In genomic region chr1:158706096-158706495, GRCh38 we compare ENCODE assay signal across 37 cellular contexts. TPM values are rescaled to one million over a fixed set of nuclear protein-coding genes. Genes with fewer than 3 reads are reported as not detected.
"Had no signal": no experiment of that assay in that cellular context is flagged by ENCODE, and none has a peak within 500 bp of the region (broad histone marks: within the 10 kb centered on the region; RNA-seq: fewer than 3 reads in every experiment).

No MANE protein-coding gene starts in this region.

- H3K27me3 Mint-ChIP-seq: activated naive CD4-positive, alpha-beta T cell treated with anti-CD3 and anti-CD28 coated beads, Interleukin-2, amount 10 ng/mL, durations not matched to agents 7 days and 5 days; brain had no signal

- H3K27ac ChIP-seq: ascending aorta, cardiac muscle cell, VCaP had no signal

- H3K4me3 Mint-ChIP-seq: activated B cell treated with CpG ODN at 0.5 μM for 24 hours; activated CD4-positive, alpha-beta memory T cell treated with anti-CD3 and anti-CD28 coated beads, Interleukin-2, amount 10 ng/mL, durations not matched to agents 7 days and 5 days; activated CD4-positive, alpha-beta T cell treated with anti-CD3 and anti-CD28 coated beads, Interleukin-2, amount 10 ng/mL, durations not matched to agents 7 days and 5 days; activated CD8-positive, alpha-beta memory T cell treated with anti-CD3 and anti-CD28 coated beads, Interleukin-2, amount 10 ng/mL, durations not matched to agents 7 days and 5 days; activated CD8-positive, alpha-beta T cell treated with anti-CD3 and anti-CD28 coated beads, Interleukin-2, amount 10 ng/mL, durations not matched to agents 7 days and 5 days; activated naive CD4-positive, alpha-beta T cell treated with anti-CD3 and anti-CD28 coated beads, Interleukin-2, amount 10 ng/mL, durations not matched to agents 7 days and 5 days; activated naive CD4-positive, alpha-beta T cell treated with anti-CD3 and anti-CD28 coated beads, Interleukin-2, amount 50 U/mL, for 24 hours; activated naive CD8-positive, alpha-beta T cell; activated naive CD8-positive, alpha-beta T cell treated with anti-CD3 and anti-CD28 coated beads, Interleukin-2, amount 10 ng/mL, durations not matched to agents 7 days and 5 days; activated naive CD8-positive, alpha-beta T cell treated with anti-CD3 and anti-CD28 coated beads, Interleukin-2, amount 50 U/mL, for 24 hours; activated T-cell treated with anti-CD3 and anti-CD28 coated beads, Interleukin-2, amount 50 U/mL, for 24 hours; brain; central memory CD8-positive, alpha-beta T cell; T-cell; T-helper 2 cell treated with Interferon-gamma antibody and Interleukin-4, amounts not matched to agents 5 μg/mL and 100 μg/mL, for 36 hours had no signal

- H3K4me1 ChIP-seq: ascending aorta had no signal

- DNase-seq: activated B cell treated with CpG ODN at 0.5 μM for 24 hours; activated CD4-positive, alpha-beta memory T cell treated with anti-CD3 and anti-CD28 coated beads, Interleukin-2, amount 10 ng/mL, durations not matched to agents 7 days and 5 days; activated CD4-positive, alpha-beta T cell treated with anti-CD3 and anti-CD28 coated beads for 48 hours; activated CD4-positive, alpha-beta T cell treated with anti-CD3 and anti-CD28 coated beads, Interleukin-2, amount 10 ng/mL, durations not matched to agents 7 days and 5 days; activated CD4-positive, alpha-beta T cell treated with anti-CD3 and anti-CD28 coated beads, Interleukin-2, amount 50 U/mL, for 48 hours; activated CD4-positive, CD25-positive, alpha-beta regulatory T cell treated with anti-CD3 and anti-CD28 coated beads, Interleukin-2, amount 50 U/mL, for 72 hours; activated CD8-positive, alpha-beta memory T cell treated with anti-CD3 and anti-CD28 coated beads for 24 hours; activated CD8-positive, alpha-beta memory T cell treated with anti-CD3 and anti-CD28 coated beads, Interleukin-2, amount 10 ng/mL, durations not matched to agents 7 days and 5 days; activated CD8-positive, alpha-beta memory T cell treated with anti-CD3 and anti-CD28 coated beads, Interleukin-2, amount 50 U/mL, for 48 hours; activated CD8-positive, alpha-beta T cell treated with anti-CD3 and anti-CD28 coated beads, Interleukin-2, amount 10 ng/mL, durations not matched to agents 7 days and 5 days; activated effector memory CD4-positive, alpha-beta T cell treated with Interleukin-2 at 50 U/mL for 16 hours; activated gamma-delta T cell; activated naive CD4-positive, alpha-beta T cell treated with anti-CD3 and anti-CD28 coated beads, Interleukin-2, amount 10 ng/mL, durations not matched to agents 7 days and 5 days; activated naive CD4-positive, alpha-beta T cell treated with Interleukin-2 at 50 U/mL for 16 hours; activated naive CD8-positive, alpha-beta T cell treated with anti-CD3 and anti-CD28 coated beads, Interleukin-2, amount 10 ng/mL, durations not matched to agents 7 days and 5 days; activated naive CD8-positive, alpha-beta T cell treated with anti-CD3 and anti-CD28 coated beads, Interleukin-2, amount 50 U/mL, for 24 hours; activated T-cell treated with anti-CD3 and anti-CD28 coated beads, Interleukin-2, amount 50 U/mL, for 24 hours; activated T-cell treated with anti-CD3 and anti-CD28 coated beads, Interleukin-2, amount 50 U/mL, for 48 hours; amygdala; anterior cingulate cortex; cerebellar nuclear complex; T-cell; T-helper 2 cell; T-helper 9 cell had no signal

- H3K4me1 Mint-ChIP-seq: activated B cell treated with CpG ODN at 0.5 μM for 24 hours; activated CD4-positive, alpha-beta memory T cell treated with anti-CD3 and anti-CD28 coated beads, Interleukin-2, amount 10 ng/mL, durations not matched to agents 7 days and 5 days; activated CD4-positive, alpha-beta T cell treated with anti-CD3 and anti-CD28 coated beads, Interleukin-2, amount 10 ng/mL, durations not matched to agents 7 days and 5 days; activated CD8-positive, alpha-beta memory T cell treated with anti-CD3 and anti-CD28 coated beads, Interleukin-2, amount 10 ng/mL, durations not matched to agents 7 days and 5 days; activated naive CD4-positive, alpha-beta T cell treated with anti-CD3 and anti-CD28 coated beads, Interleukin-2, amount 10 ng/mL, durations not matched to agents 7 days and 5 days; activated naive CD4-positive, alpha-beta T cell treated with anti-CD3 and anti-CD28 coated beads, Interleukin-2, amount 50 U/mL, for 24 hours; activated naive CD8-positive, alpha-beta T cell treated with anti-CD3 and anti-CD28 coated beads, Interleukin-2, amount 10 ng/mL, durations not matched to agents 7 days and 5 days; activated naive CD8-positive, alpha-beta T cell treated with anti-CD3 and anti-CD28 coated beads, Interleukin-2, amount 50 U/mL, for 24 hours; brain; central memory CD8-positive, alpha-beta T cell; T-cell had no signal

- H3K36me3 ChIP-seq: ascending aorta, cardiac muscle cell had no signal

- H3K9me3 ChIP-seq: ascending aorta had no signal

- ATAC-seq: activated CD8-positive, alpha-beta memory T cell treated with anti-CD3 and anti-CD28 coated beads, Interleukin-2, amount 10 ng/mL, durations not matched to agents 7 days and 5 days; activated CD8-positive, alpha-beta T cell treated with anti-CD3 and anti-CD28 coated beads, Interleukin-2, amount 10 ng/mL, durations not matched to agents 7 days and 5 days; activated naive CD8-positive, alpha-beta T cell treated with anti-CD3 and anti-CD28 coated beads, Interleukin-2, amount 50 U/mL, for 24 hours; T-cell had no signal

- H3K4me3 ChIP-seq: ascending aorta, cardiac muscle cell had no signal

- H3K27ac Mint-ChIP-seq: activated B cell treated with CpG ODN at 0.5 μM for 24 hours; activated CD4-positive, alpha-beta memory T cell treated with anti-CD3 and anti-CD28 coated beads, Interleukin-2, amount 10 ng/mL, durations not matched to agents 7 days and 5 days; activated CD4-positive, alpha-beta T cell treated with anti-CD3 and anti-CD28 coated beads, Interleukin-2, amount 10 ng/mL, durations not matched to agents 7 days and 5 days; activated CD8-positive, alpha-beta memory T cell treated with anti-CD3 and anti-CD28 coated beads, Interleukin-2, amount 10 ng/mL, durations not matched to agents 7 days and 5 days; activated CD8-positive, alpha-beta T cell treated with anti-CD3 and anti-CD28 coated beads, Interleukin-2, amount 10 ng/mL, durations not matched to agents 7 days and 5 days; activated naive CD4-positive, alpha-beta T cell treated with anti-CD3 and anti-CD28 coated beads, Interleukin-2, amount 10 ng/mL, durations not matched to agents 7 days and 5 days; activated naive CD4-positive, alpha-beta T cell treated with anti-CD3 and anti-CD28 coated beads, Interleukin-2, amount 50 U/mL, for 24 hours; activated naive CD8-positive, alpha-beta T cell; activated naive CD8-positive, alpha-beta T cell treated with anti-CD3 and anti-CD28 coated beads, Interleukin-2, amount 10 ng/mL, durations not matched to agents 7 days and 5 days; activated naive CD8-positive, alpha-beta T cell treated with anti-CD3 and anti-CD28 coated beads, Interleukin-2, amount 50 U/mL, for 24 hours; activated T-cell treated with anti-CD3 and anti-CD28 coated beads, Interleukin-2, amount 50 U/mL, for 24 hours; activated T-helper 2 cell treated with anti-CD3 and anti-CD28 coated beads, Interferon-gamma antibody, Interleukin-2, Interleukin-4, amounts not matched to agents 10 μg/mL and 5 μg/mL and 100 μg/mL, durations not matched to agents 14 hours and 24 hours and 36 hours; brain; T-cell; T-helper 2 cell treated with Interferon-gamma antibody and Interleukin-4, amounts not matched to agents 5 μg/mL and 100 μg/mL, for 36 hours had no signal

- H3K9me3 Mint-ChIP-seq: activated B cell treated with CpG ODN at 0.5 μM for 24 hours; activated CD4-positive, alpha-beta memory T cell treated with anti-CD3 and anti-CD28 coated beads, Interleukin-2, amount 10 ng/mL, durations not matched to agents 7 days and 5 days; activated CD4-positive, alpha-beta T cell treated with anti-CD3 and anti-CD28 coated beads, Interleukin-2, amount 10 ng/mL, durations not matched to agents 7 days and 5 days; activated naive CD4-positive, alpha-beta T cell treated with anti-CD3 and anti-CD28 coated beads, Interleukin-2, amount 10 ng/mL, durations not matched to agents 7 days and 5 days; activated naive CD4-positive, alpha-beta T cell treated with anti-CD3 and anti-CD28 coated beads, Interleukin-2, amount 50 U/mL, for 24 hours; activated naive CD8-positive, alpha-beta T cell treated with anti-CD3 and anti-CD28 coated beads, Interleukin-2, amount 10 ng/mL, durations not matched to agents 7 days and 5 days; activated naive CD8-positive, alpha-beta T cell treated with anti-CD3 and anti-CD28 coated beads, Interleukin-2, amount 50 U/mL, for 24 hours; activated T-cell treated with anti-CD3 and anti-CD28 coated beads, Interleukin-2, amount 50 U/mL, for 24 hours; activated T-helper 2 cell treated with anti-CD3 and anti-CD28 coated beads, Interferon-gamma antibody, Interleukin-2, Interleukin-4, amounts not matched to agents 10 μg/mL and 5 μg/mL and 100 μg/mL, durations not matched to agents 14 hours and 24 hours and 36 hours; brain; central memory CD8-positive, alpha-beta T cell; T-cell; T-helper 2 cell treated with Interferon-gamma antibody and Interleukin-4, amounts not matched to agents 5 μg/mL and 100 μg/mL, for 36 hours had no signal

- H3K36me3 Mint-ChIP-seq: activated CD8-positive, alpha-beta memory T cell treated with anti-CD3 and anti-CD28 coated beads, Interleukin-2, amount 10 ng/mL, durations not matched to agents 7 days and 5 days; activated naive CD4-positive, alpha-beta T cell treated with anti-CD3 and anti-CD28 coated beads, Interleukin-2, amount 10 ng/mL, durations not matched to agents 7 days and 5 days; activated naive CD4-positive, alpha-beta T cell treated with anti-CD3 and anti-CD28 coated beads, Interleukin-2, amount 50 U/mL, for 24 hours; activated naive CD8-positive, alpha-beta T cell; activated naive CD8-positive, alpha-beta T cell treated with anti-CD3 and anti-CD28 coated beads, Interleukin-2, amount 10 ng/mL, durations not matched to agents 7 days and 5 days; brain; T-cell had no signal

- H3K27me3 ChIP-seq: ascending aorta, cardiac muscle cell had no signal

RNA-seq across cellular contexts. Expression of gene OR6K2, which starts 5.6 kb away (rescaled TPM):
- total RNA-seq: activated B cell treated with CpG ODN at 0.5 μM for 24 hours; activated CD4-positive, alpha-beta memory T cell treated with anti-CD3 and anti-CD28 coated beads, Interleukin-2, amount 10 ng/mL, durations not matched to agents 7 days and 5 days; activated CD4-positive, alpha-beta T cell treated with anti-CD3 and anti-CD28 coated beads, Interleukin-2, amount 10 ng/mL, durations not matched to agents 7 days and 5 days; activated CD8-positive, alpha-beta memory T cell treated with anti-CD3 and anti-CD28 coated beads, Interleukin-2, amount 10 ng/mL, durations not matched to agents 7 days and 5 days; activated CD8-positive, alpha-beta T cell treated with anti-CD3 and anti-CD28 coated beads, Interleukin-2, amount 10 ng/mL, durations not matched to agents 7 days and 5 days; activated naive CD8-positive, alpha-beta T cell treated with anti-CD3 and anti-CD28 coated beads, Interleukin-2, amount 10 ng/mL, durations not matched to agents 7 days and 5 days; activated T-helper 2 cell treated with anti-CD3 and anti-CD28 coated beads, Interferon-gamma antibody, Interleukin-2, Interleukin-4, amounts not matched to agents 10 μg/mL and 5 μg/mL and 100 μg/mL, durations not matched to agents 14 hours and 24 hours and 36 hours; ascending aorta; bronchial epithelial cell; cardiac muscle cell; chondrocyte; T-cell; T-helper 1 cell treated with Interleukin-12 subunit alpha and Interleukin-12 subunit beta and Interleukin-4 antibody, amounts not matched to agents 30 ng/mL and 1 ng/mL, for 36 hours had no signal
- polyA plus RNA-seq: adipose tissue, cardiac muscle cell had no signal

RNA-seq across cellular contexts. Expression of gene OR6K3, which starts 14.4 kb away (rescaled TPM):
- total RNA-seq: activated B cell treated with CpG ODN at 0.5 μM for 24 hours; activated CD4-positive, alpha-beta memory T cell treated with anti-CD3 and anti-CD28 coated beads, Interleukin-2, amount 10 ng/mL, durations not matched to agents 7 days and 5 days; activated CD4-positive, alpha-beta T cell treated with anti-CD3 and anti-CD28 coated beads, Interleukin-2, amount 10 ng/mL, durations not matched to agents 7 days and 5 days; activated CD8-positive, alpha-beta memory T cell treated with anti-CD3 and anti-CD28 coated beads, Interleukin-2, amount 10 ng/mL, durations not matched to agents 7 days and 5 days; activated CD8-positive, alpha-beta T cell treated with anti-CD3 and anti-CD28 coated beads, Interleukin-2, amount 10 ng/mL, durations not matched to agents 7 days and 5 days; activated naive CD8-positive, alpha-beta T cell treated with anti-CD3 and anti-CD28 coated beads, Interleukin-2, amount 10 ng/mL, durations not matched to agents 7 days and 5 days; activated T-helper 2 cell treated with anti-CD3 and anti-CD28 coated beads, Interferon-gamma antibody, Interleukin-2, Interleukin-4, amounts not matched to agents 10 μg/mL and 5 μg/mL and 100 μg/mL, durations not matched to agents 14 hours and 24 hours and 36 hours; ascending aorta; bronchial epithelial cell; cardiac muscle cell; chondrocyte; T-cell; T-helper 1 cell treated with Interleukin-12 subunit alpha and Interleukin-12 subunit beta and Interleukin-4 antibody, amounts not matched to agents 30 ng/mL and 1 ng/mL, for 36 hours had no signal
- polyA plus RNA-seq: adipose tissue, cardiac muscle cell had no signal

RNA-seq across cellular contexts. Expression of gene SPTA1, which starts 19.6 kb away (rescaled TPM):
- total RNA-seq: activated B cell treated with CpG ODN at 0.5 μM for 24 hours; activated CD4-positive, alpha-beta memory T cell treated with anti-CD3 and anti-CD28 coated beads, Interleukin-2, amount 10 ng/mL, durations not matched to agents 7 days and 5 days; activated CD4-positive, alpha-beta T cell treated with anti-CD3 and anti-CD28 coated beads, Interleukin-2, amount 10 ng/mL, durations not matched to agents 7 days and 5 days; activated CD8-positive, alpha-beta memory T cell treated with anti-CD3 and anti-CD28 coated beads, Interleukin-2, amount 10 ng/mL, durations not matched to agents 7 days and 5 days; activated CD8-positive, alpha-beta T cell treated with anti-CD3 and anti-CD28 coated beads, Interleukin-2, amount 10 ng/mL, durations not matched to agents 7 days and 5 days; activated naive CD8-positive, alpha-beta T cell treated with anti-CD3 and anti-CD28 coated beads, Interleukin-2, amount 10 ng/mL, durations not matched to agents 7 days and 5 days; ascending aorta; bronchial epithelial cell; chondrocyte; T-helper 1 cell treated with Interleukin-12 subunit alpha and Interleukin-12 subunit beta and Interleukin-4 antibody, amounts not matched to agents 30 ng/mL and 1 ng/mL, for 36 hours had no signal

RNA-seq across cellular contexts. Expression of gene OR6K6, which starts 48.4 kb away (rescaled TPM):
- total RNA-seq: activated B cell treated with CpG ODN at 0.5 μM for 24 hours; activated CD4-positive, alpha-beta memory T cell treated with anti-CD3 and anti-CD28 coated beads, Interleukin-2, amount 10 ng/mL, durations not matched to agents 7 days and 5 days; activated CD4-positive, alpha-beta T cell treated with anti-CD3 and anti-CD28 coated beads, Interleukin-2, amount 10 ng/mL, durations not matched to agents 7 days and 5 days; activated CD8-positive, alpha-beta memory T cell treated with anti-CD3 and anti-CD28 coated beads, Interleukin-2, amount 10 ng/mL, durations not matched to agents 7 days and 5 days; activated CD8-positive, alpha-beta T cell treated with anti-CD3 and anti-CD28 coated beads, Interleukin-2, amount 10 ng/mL, durations not matched to agents 7 days and 5 days; activated naive CD8-positive, alpha-beta T cell treated with anti-CD3 and anti-CD28 coated beads, Interleukin-2, amount 10 ng/mL, durations not matched to agents 7 days and 5 days; activated T-helper 2 cell treated with anti-CD3 and anti-CD28 coated beads, Interferon-gamma antibody, Interleukin-2, Interleukin-4, amounts not matched to agents 10 μg/mL and 5 μg/mL and 100 μg/mL, durations not matched to agents 14 hours and 24 hours and 36 hours; ascending aorta; bronchial epithelial cell; cardiac muscle cell; chondrocyte; T-cell; T-helper 1 cell treated with Interleukin-12 subunit alpha and Interleukin-12 subunit beta and Interleukin-4 antibody, amounts not matched to agents 30 ng/mL and 1 ng/mL, for 36 hours had no signal
- polyA plus RNA-seq: adipose tissue, cardiac muscle cell had no signal
